24 cellular contexts compared by ENCODE assay signal in the genomic region with DNA sequence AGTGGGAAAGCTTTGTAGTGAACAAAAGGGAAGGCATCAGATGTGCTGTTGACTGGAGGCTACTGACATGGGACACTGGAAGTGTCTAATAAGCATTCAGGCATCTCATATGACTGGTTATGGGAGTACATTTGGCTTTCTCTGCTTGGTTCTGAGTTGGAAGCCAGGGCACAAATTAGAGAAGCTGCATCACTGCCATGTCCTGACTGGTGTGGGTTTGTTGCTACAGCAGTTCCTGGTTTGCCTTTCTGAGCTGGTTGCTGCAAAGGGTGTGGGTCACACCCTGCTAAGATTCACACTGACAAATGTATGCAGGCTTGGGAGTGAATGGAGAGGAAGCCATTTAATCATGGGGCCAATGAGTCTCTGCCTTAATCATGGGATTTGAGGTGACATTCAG. TPM values are rescaled to one million over a fixed set of nuclear protein-coding genes. Genes with fewer than 3 reads are reported as not detected.
DNase-seq lines count a peak whose midpoint lies in the region; ATAC-seq and TF ChIP-seq lines count a peak whose summit lies in the region.
"Had no signal": no experiment of that assay in that cellular context is flagged by ENCODE, and none has a peak within 500 bp of the region (broad histone marks: within the 10 kb centered on the region; RNA-seq: fewer than 3 reads in every experiment).

No MANE protein-coding gene starts in this region.

- H2AFZ ChIP-seq in neuronal stem cell (ENCODE audit: low read length): peak overlapping the region; percentile 17

- H3K23ac ChIP-seq in neuronal stem cell (ENCODE audit: low read depth, low read length, poor library complexity): no peak overlapping the region

- no peak for TF ChIP-seq POLR2A in esophagus squamous epithelium (IDR thresholded peaks at IDR 0.05)

- no peak overlapping the region for H3K18ac ChIP-seq in neuronal stem cell (ENCODE audit: low read length)

- peak overlapping the region; percentile 93 for H3K27ac Mint-ChIP-seq in activated T-helper 17 cell treated with anti-CD3 and anti-CD28 coated beads, Interleukin-2, amount 50 U/mL, for 72 hours
- no peak overlapping the region for H3K27ac Mint-ChIP-seq in chondrocyte (ENCODE audit: unreplicated experiment)
- H3K27ac Mint-ChIP-seq: CD4-positive, alpha-beta T cell had no signal

- no peak overlapping the region for H3K9ac ChIP-seq in neuronal stem cell (ENCODE audit: low read depth, low read length, poor library complexity)
- H3K9ac ChIP-seq: BLaER1 treated with 17β-estradiol and CSF1 and Interleukin-3, amounts not matched to agents 10 nM and 100 nM had no signal

- TF ChIP-seq CTCF in esophagus squamous epithelium (IDR thresholded peaks at IDR 0.05) (no peak), lower lobe of right lung (IDR thresholded peaks at IDR 0.05) (no peak), chondrocyte (IDR thresholded peaks at IDR 0.05) (no peak)

- H3K79me1 ChIP-seq in neuronal stem cell (ENCODE audit: low read depth, low read length): no peaks in the 10 kb centered on the region

- H3K27me3 ChIP-seq in esophagus squamous epithelium (no peaks in the 10 kb centered on the region), neuronal stem cell (ENCODE audit: control insufficient read depth in 3 of 3, insufficient read depth in 3 of 3, low read depth in 1 of 3, low read length in 3 of 3) (no peaks in the 10 kb centered on the region), aorta (ENCODE audit: control insufficient read depth in 1 of 2, insufficient read depth in 2 of 2, low read length in 1 of 2) (no peaks in the 10 kb centered on the region), lower lobe of right lung (ENCODE audit: low read depth) (no peaks in the 10 kb centered on the region)
- H3K27me3 ChIP-seq: BLaER1 treated with 17β-estradiol and CSF1 and Interleukin-3, amounts not matched to agents 10 nM and 100 nM had no signal

- H3K27me3 Mint-ChIP-seq in activated T-helper 17 cell treated with anti-CD3 and anti-CD28 coated beads, Interleukin-2, amount 50 U/mL, for 72 hours: no peaks in the 10 kb centered on the region
- H3K27me3 Mint-ChIP-seq in chondrocyte (ENCODE audit: low read depth): no peaks in the 10 kb centered on the region
- H3K27me3 Mint-ChIP-seq: CD4-positive, alpha-beta T cell had no signal

- no peaks in the 10 kb centered on the region for H3K36me3 Mint-ChIP-seq in activated T-helper 17 cell treated with anti-CD3 and anti-CD28 coated beads, Interleukin-2, amount 50 U/mL, for 72 hours (ENCODE audit: low read depth)
- peaks cover 2% of the 10 kb centered on the region for H3K36me3 Mint-ChIP-seq in chondrocyte (ENCODE audit: low read depth)

- peak; percentile 59 for ATAC-seq in activated T-helper 17 cell treated with anti-CD3 and anti-CD28 coated beads, Interleukin-2, amount 50 U/mL, for 72 hours (replicated peaks)
- no peak for ATAC-seq in aorta (ENCODE audit: low FRiP score)
- no peak for ATAC-seq in lower lobe of right lung
- ATAC-seq: HCT116, HepG2 had no signal

- no peak overlapping the region for H2BK15ac ChIP-seq in neuronal stem cell (ENCODE audit: low read length)

- no peak overlapping the region for H4K91ac ChIP-seq in neuronal stem cell (ENCODE audit: low read depth, low read length, poor library complexity)

- H3K14ac ChIP-seq in neuronal stem cell (ENCODE audit: low read length): no peak overlapping the region

- H2AK5ac ChIP-seq in neuronal stem cell (ENCODE audit: low read depth, low read length): no peak overlapping the region

- H3K27ac ChIP-seq in esophagus squamous epithelium (peak overlapping the region in 3 of 4 donors; percentile 56 to 77 (median 61)), neuronal stem cell (replicated peaks; ENCODE audit: low read length) (no peak overlapping the region), aorta (ENCODE audit: low read depth in 1 of 2, low read length in 2 of 2) (no peak overlapping the region), lower lobe of right lung (no peak overlapping the region)
- H3K27ac ChIP-seq: BLaER1 treated with 17β-estradiol and CSF1 and Interleukin-3, amounts not matched to agents 10 nM and 100 nM had no signal

- H3K4ac ChIP-seq in neuronal stem cell (ENCODE audit: low read length): no peak overlapping the region

- H3K36me3 ChIP-seq in esophagus squamous epithelium: peaks cover 0 to 10% (median 0%) of the 10 kb centered on the region in 3 donors
- H3K36me3 ChIP-seq in neuronal stem cell (replicated peaks in 1 of 2; ENCODE audit: control insufficient read depth in 2 of 2, insufficient read depth in 2 of 2, low read length in 2 of 2): no peaks in the 10 kb centered on the region
- H3K36me3 ChIP-seq in aorta (ENCODE audit: control insufficient read depth in 1 of 2, insufficient read depth in 2 of 2, low read length in 1 of 2): no peaks in the 10 kb centered on the region
- H3K36me3 ChIP-seq in lower lobe of right lung: no peaks in the 10 kb centered on the region

- H3K4me3 ChIP-seq in esophagus squamous epithelium (no peak overlapping the region), neuronal stem cell (ENCODE audit: low read length in 2 of 2) (no peak overlapping the region), aorta (ENCODE audit: low read length in 2 of 2) (no peak overlapping the region), lower lobe of right lung (no peak overlapping the region)
- H3K4me3 ChIP-seq: BLaER1 treated with 17β-estradiol and CSF1 and Interleukin-3, amounts not matched to agents 10 nM and 100 nM had no signal

- H2BK12ac ChIP-seq in neuronal stem cell (ENCODE audit: low read length): no peak overlapping the region

- H2BK5ac ChIP-seq in neuronal stem cell (ENCODE audit: low read length): no peak overlapping the region

- H3K4me3 Mint-ChIP-seq in activated T-helper 17 cell treated with anti-CD3 and anti-CD28 coated beads, Interleukin-2, amount 50 U/mL, for 72 hours: peak overlapping the region; percentile 84
- H3K4me3 Mint-ChIP-seq in chondrocyte (ENCODE audit: unreplicated experiment): no peak overlapping the region
- H3K4me3 Mint-ChIP-seq: CD4-positive, alpha-beta T cell had no signal

- H3K4me2 ChIP-seq in neuronal stem cell (ENCODE audit: insufficient read depth, low read length, poor library complexity, severe bottlenecking): no peak overlapping the region
- H3K4me2 ChIP-seq: BLaER1 treated with 17β-estradiol and CSF1 and Interleukin-3, amounts not matched to agents 10 nM and 100 nM had no signal

- H4K8ac ChIP-seq in neuronal stem cell (ENCODE audit: low read depth, low read length): no peak overlapping the region

- peaks cover 13% of the 10 kb centered on the region for H3K4me1 Mint-ChIP-seq in activated T-helper 17 cell treated with anti-CD3 and anti-CD28 coated beads, Interleukin-2, amount 50 U/mL, for 72 hours
- no peaks in the 10 kb centered on the region for H3K4me1 Mint-ChIP-seq in chondrocyte (ENCODE audit: low read depth)

- no peak overlapping the region for H2BK120ac ChIP-seq in neuronal stem cell (ENCODE audit: low read depth, low read length)

- H3K9me3 ChIP-seq in esophagus squamous epithelium (no peaks in the 10 kb centered on the region), neuronal stem cell (replicated peaks in 1 of 2; ENCODE audit: control insufficient read depth in 2 of 2, insufficient read depth in 1 of 2, low read depth in 1 of 2, low read length in 2 of 2) (peaks cover 0 to 3% of the 10 kb centered on the region in 2 donors), aorta (ENCODE audit: control insufficient read depth, low read length) (no peaks in the 10 kb centered on the region), lower lobe of right lung (no peaks in the 10 kb centered on the region)

- intact Hi-C loops in esophagus squamous epithelium (cut with DNase I): no loop called here
- intact Hi-C loops in aorta (cut with DNase I): no loop called here
- intact Hi-C loops in lower lobe of right lung (cut with DNase I): no loop called here

- H3K4me1 ChIP-seq in esophagus squamous epithelium (peaks cover 0 to 19% (median 0%) of the 10 kb centered on the region in 3 donors), neuronal stem cell (ENCODE audit: control insufficient read depth in 2 of 2, insufficient read depth in 1 of 2, low read depth in 1 of 2, low read length in 2 of 2) (peaks cover 2 to 3% of the 10 kb centered on the region in 2 donors), aorta (ENCODE audit: control insufficient read depth in 1 of 2, insufficient read depth in 2 of 2, low read length in 2 of 2) (no peaks in the 10 kb centered on the region), lower lobe of right lung (no peaks in the 10 kb centered on the region)
- H3K4me1 ChIP-seq: BLaER1 treated with 17β-estradiol and CSF1 and Interleukin-3, amounts not matched to agents 10 nM and 100 nM had no signal

- H3K9me3 Mint-ChIP-seq in activated T-helper 17 cell treated with anti-CD3 and anti-CD28 coated beads, Interleukin-2, amount 50 U/mL, for 72 hours: no peaks in the 10 kb centered on the region
- H3K9me3 Mint-ChIP-seq in chondrocyte (ENCODE audit: low read depth): no peaks in the 10 kb centered on the region
- H3K9me3 Mint-ChIP-seq: CD4-positive, alpha-beta T cell had no signal

- DNase-seq in SIG-M5 treated with dmso at 0.1 percent for 504 hours (lab: John Stamatoyannopoulos, UW; ENCODE audit: unreplicated experiment) (peak; percentile 12), SIG-M5 (lab: John Stamatoyannopoulos, UW) (no peak), esophagus squamous epithelium (lab: John Stamatoyannopoulos, UW) (no peak), neuronal stem cell (ENCODE audit: low spot score) (no peak), aorta (no peak), lower lobe of right lung (no peak), chondrocyte (ENCODE audit: low spot score) (no peak)
- DNase-seq: AML-193; CD4-positive, alpha-beta T cell; Karpas-422; NCI-H1417; NCI-H1694; NCI-H2029 treated with DMSO at 0.1 percent for 48 hours; NCI-H2171 treated with DMSO at 0.1 percent for 48 hours; NCI-H446; NCI-H524 treated with DMSO at 0.1 percent for 48 hours; NCI-H82; NK-92 treated with Interleukin-12 subunit alpha and Interleukin-12 subunit beta, amount 100 ng/mL, for 24 hours; Right ventricle myocardium superior; RPMI8226 had no signal

RNA-seq across cellular contexts. Expression of a gene that starts 36.2 kb away (rescaled TPM):
- total RNA-seq in activated T-helper 17 cell treated with anti-CD3 and anti-CD28 coated beads, Interleukin-2, amount 50 U/mL, for 72 hours: 1 to 10 TPM; 7.1 to 9.4 TPM
- total RNA-seq in esophagus squamous epithelium (1 to 10 TPM; 2.1 to 5.4 (median 4.8) TPM), aorta (1 to 10 TPM; 5.0 to 5.6 TPM), lower lobe of right lung (5.4 TPM), chondrocyte (6.8 to 7.8 TPM (median 7.6 TPM) in 3 replicates)
- polyA plus RNA-seq in neuronal stem cell (2013, experiment 1 of 2): 5.5 TPM
- 5.6 TPM for polyA plus RNA-seq in neuronal stem cell (2013, experiment 2 of 2)
- 1 to 10 TPM; 1.6 to 1.9 TPM for polyA plus RNA-seq in aorta

RNA-seq across cellular contexts. Expression of a gene that starts 36.7 kb away (rescaled TPM):
- 10 to 100 TPM; 15.0 to 19.3 TPM for total RNA-seq in activated T-helper 17 cell treated with anti-CD3 and anti-CD28 coated beads, Interleukin-2, amount 50 U/mL, for 72 hours
- total RNA-seq in esophagus squamous epithelium (10 to 100 TPM in 1 of 4 donors, 1 to 10 TPM in 3; 5.5 to 18.9 (median 6.8) TPM), aorta (10 to 100 TPM; 15.0 to 22.8 TPM), lower lobe of right lung (14.1 TPM), chondrocyte (10.7 to 12.0 TPM (median 11.2 TPM) in 3 replicates)
- 8.8 TPM for polyA plus RNA-seq in neuronal stem cell (2013, experiment 1 of 2)
- polyA plus RNA-seq in neuronal stem cell (2013, experiment 2 of 2): 8.3 TPM
- 10 to 100 TPM in 1 of 2 donors, 1 to 10 TPM in 1; 2.4 to 20.4 TPM for polyA plus RNA-seq in aorta

Comparison
In these comparisons a context has a peak if more than half of its experiments do, and no peak if none do; other contexts are left out.
1. H3K27ac ChIP-seq: peak in esophagus squamous epithelium (3 of 4); none in neuronal stem cell (single experiment), aorta (0 of 2) and lower lobe of right lung (single experiment).